Comparison of ENCODE assay signal across 25 cellular contexts in the genomic region with DNA sequence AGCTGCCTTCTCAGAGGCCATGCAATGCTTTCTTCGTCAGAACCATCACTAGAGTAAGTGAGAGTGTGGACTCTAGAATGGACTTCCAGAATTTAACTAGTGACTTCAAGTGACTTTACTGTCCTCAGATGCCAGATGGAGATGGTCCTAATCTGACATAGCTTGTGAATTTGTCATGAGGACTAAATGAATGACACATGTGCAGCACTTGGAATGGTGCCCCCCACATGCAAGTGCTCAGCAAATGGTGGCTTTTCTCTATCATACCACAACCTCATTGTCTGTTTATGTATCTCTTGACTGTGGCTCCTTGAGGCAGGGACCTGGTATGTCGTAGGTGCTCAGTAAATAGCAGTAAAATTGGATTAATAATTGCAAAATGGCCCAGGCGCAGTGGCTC.
"Had no signal": no experiment of that assay in that cellular context is flagged by ENCODE, and none has a peak within 500 bp of the region (broad histone marks: within the 10 kb centered on the region; RNA-seq: fewer than 3 reads in every experiment).

No MANE protein-coding gene starts in this region.

- H3K27ac ChIP-seq: left lung, lower lobe of right lung, ovary, right atrium auricular region, spleen, suprapubic skin, thoracic aorta, tibial artery, upper lobe of right lung had no signal

- H3K4me3 ChIP-seq: left lung, lower lobe of right lung, ovary, right atrium auricular region, spleen, suprapubic skin, thoracic aorta, tibial artery, upper lobe of right lung had no signal

- H3K36me3 ChIP-seq: left lung, lower lobe of right lung, ovary, right atrium auricular region, suprapubic skin, thoracic aorta, tibial artery, upper lobe of right lung had no signal

- H3K4me1 Mint-ChIP-seq: immature natural killer cell, naive B cell, natural killer cell had no signal

- H3K36me3 Mint-ChIP-seq: natural killer cell; stimulated activated effector memory CD8-positive, alpha-beta T cell treated with anti-CD3 and anti-CD28 coated beads, Interleukin-12 subunit alpha, Interleukin-12 subunit beta, amount 100 ng/mL, for 72 hours had no signal

- ATAC-seq: left colon; left lung; lower lobe of right lung; natural killer cell; sciatic nerve; stimulated activated effector memory CD8-positive, alpha-beta T cell treated with anti-CD3 and anti-CD28 coated beads, Interleukin-12 subunit alpha, Interleukin-12 subunit beta, amount 100 ng/mL, for 72 hours; upper lobe of right lung had no signal

- H3K27me3 Mint-ChIP-seq: naive B cell; progenitor cell of endocrine pancreas; stimulated activated naive CD8-positive, alpha-beta T cell treated with anti-CD3 and anti-CD28 coated beads, Interleukin-15, Interleukin-2, amounts not matched to agents 100 ng/mL and 50 ng/mL, for 24 hours had no signal

- H3K27me3 ChIP-seq: left lung, ovary, right atrium auricular region, spleen, suprapubic skin, tibial artery, upper lobe of right lung had no signal

- H3K9me3 Mint-ChIP-seq: immature natural killer cell; natural killer cell; stimulated activated effector memory CD8-positive, alpha-beta T cell treated with anti-CD3 and anti-CD28 coated beads, Interleukin-12 subunit alpha, Interleukin-12 subunit beta, amount 100 ng/mL, for 72 hours; stimulated activated naive CD8-positive, alpha-beta T cell treated with anti-CD3 and anti-CD28 coated beads, Interleukin-15, Interleukin-2, amounts not matched to agents 100 ng/mL and 50 ng/mL, for 24 hours had no signal

- H3K27ac Mint-ChIP-seq: immature natural killer cell; natural killer cell; progenitor cell of endocrine pancreas; stimulated activated effector memory CD8-positive, alpha-beta T cell treated with anti-CD3 and anti-CD28 coated beads, Interleukin-12 subunit alpha, Interleukin-12 subunit beta, amount 100 ng/mL, for 72 hours; stimulated activated naive CD8-positive, alpha-beta T cell treated with anti-CD3 and anti-CD28 coated beads, Interleukin-15, Interleukin-2, amounts not matched to agents 100 ng/mL and 50 ng/mL, for 24 hours had no signal

- H3K4me1 ChIP-seq: left lung, lower lobe of right lung, right atrium auricular region, spleen, suprapubic skin, tibial artery, upper lobe of right lung had no signal

- H3K4me3 Mint-ChIP-seq: immature natural killer cell; naive B cell; natural killer cell; stimulated activated effector memory CD8-positive, alpha-beta T cell treated with anti-CD3 and anti-CD28 coated beads, Interleukin-12 subunit alpha, Interleukin-12 subunit beta, amount 100 ng/mL, for 72 hours; stimulated activated naive CD8-positive, alpha-beta T cell treated with anti-CD3 and anti-CD28 coated beads, Interleukin-15, Interleukin-2, amounts not matched to agents 100 ng/mL and 50 ng/mL, for 24 hours had no signal

- H3K9me3 ChIP-seq: left lung, lower lobe of right lung, ovary, spleen, suprapubic skin, thoracic aorta, tibial artery, upper lobe of right lung had no signal

- DNase-seq: hypothalamus; immature natural killer cell; kidney; left colon; left lung; lower lobe of right lung; mammary epithelial cell; mesenchymal stem cell; naive B cell; natural killer cell; ovary; small intestine; spleen; stimulated activated CD4-positive, alpha-beta T cell treated with anti-CD3 and anti-CD28 coated beads, Interleukin-4, amount 100 ng/mL, for 24 hours; stimulated activated naive CD4-positive, alpha-beta T cell; tibial artery; trophoblast cell; upper lobe of right lung had no signal
